13 cellular contexts compared by ENCODE assay signal in genomic region chr5:172748341-172748843, GRCh38. TPM values are rescaled to one million over a fixed set of nuclear protein-coding genes. Genes with fewer than 3 reads are reported as not detected.
A peak's percentile ranks its signal among the peaks of the same experiment; 100 is the strongest.
DNase-seq lines count a peak whose midpoint lies in the region; ATAC-seq, FAIRE-seq and TF ChIP-seq lines count a peak whose summit lies in the region.
"Had no signal": no experiment of that assay in that cellular context is flagged by ENCODE, and none has a peak within 500 bp of the region (broad histone marks: within the 10 kb centered on the region; RNA-seq: fewer than 3 reads in every experiment).

No MANE protein-coding gene starts in this region.

- CTCF ChIA-PET in HepG2 (lab: Yijun Ruan, JAX; ENCODE audit: low intra/inter-chr PET ratio, low total read pairs) = no interaction called here

- H3K4me1 ChIP-seq in liver (ENCODE audit: control insufficient read depth in 4 of 4, insufficient read depth in 4 of 4, low read length in 3 of 4) = no peaks in the 10 kb centered on the region
- H3K4me1 ChIP-seq in HepG2 (ENCODE audit: insufficient read depth, low read length) = peaks cover 26% of the 10 kb centered on the region
- H3K4me1 ChIP-seq in iPS-15b (ENCODE audit: control insufficient read depth, insufficient read depth, low read length) = no peaks in the 10 kb centered on the region

- H2AFZ ChIP-seq in HepG2 (ENCODE audit: low read length) = no peak overlapping the region

- H3K4me2 ChIP-seq in HepG2 (ENCODE audit: low read depth, low read length) = no peak overlapping the region

- H3K79me2 ChIP-seq in HepG2 (ENCODE audit: insufficient read depth, low read length) = no peaks in the 10 kb centered on the region

- DNase-seq in HepG2 (ENCODE audit: low spot score) = no peak
- DNase-seq in pulmonary artery endothelial cell (ENCODE audit: low read depth, low spot score) = peak; percentile 84
- DNase-seq in DMS153 (lab: John Stamatoyannopoulos, UW) = no peak
- DNase-seq in D721Med (ENCODE audit: insufficient read length, low spot score) = no peak
- DNase-seq in EL = no peak
- DNase-seq in germinal center (ENCODE audit: low spot score) = no peak
- DNase-seq: 8988T, hippocampal formation, SHP77 treated with DMSO at 0.1 percent for 48 hours had no signal

- POLR2A ChIA-PET in HepG2 (lab: Yijun Ruan, JAX) = no interaction called here

- no peak for TF ChIP-seq POLR2A in HepG2 (IDR thresholded peaks at IDR 0.05; ENCODE audit: insufficient read depth in 1 of 2, low read depth in 2 of 2, low read length in 2 of 2)

- in situ Hi-C loops in HepG2 (cut with HindIII; ENCODE audit: extremely low pct_ligation_motif_present, low pct_unique_long_range_greater_than_20kb) = no loop called here

- FAIRE-seq in HepG2 (lab: Jason Lieb, UNC) (no peak), D721Med (lab: Jason Lieb, UNC) (no peak)
- FAIRE-seq: bronchial epithelial cell, GM12878 had no signal

- no peak overlapping the region for H3K4me3 ChIP-seq in liver (ENCODE audit: low read depth in 1 of 3, low read length in 3 of 3)
- H3K4me3 ChIP-seq in HepG2 (replicated peaks in 1 of 3; ENCODE audit: insufficient read depth in 1 of 3, low read depth in 2 of 3, low read length in 3 of 3) = no peak overlapping the region
- H3K4me3 ChIP-seq in iPS-15b (ENCODE audit: low read depth, low read length) = peak overlapping the region; percentile 18
- H3K4me3 ChIP-seq: GM12878 had no signal

- no peak for TF ChIP-seq CTCF in liver (IDR thresholded peaks at IDR 0.05; ENCODE audit: low read depth, low read length, missing input control)
- TF ChIP-seq CTCF in HepG2 (CRISPR knock-in tag; IDR thresholded peaks at IDR 0.05) = no peak
- no peak for TF ChIP-seq CTCF in D721Med (IDR thresholded peaks at IDR 0.05; ENCODE audit: insufficient read depth, missing control alignments)

- WGBS in liver = 58% methylated on average over 36 of the region's 36 CpGs
- 89% methylated on average over 18 of the region's 36 CpGs for WGBS in HepG2 (ENCODE audit: low lambda C conversion rate)

- peak overlapping the region in 1 of 2 donors; percentile 54 for H3K27ac ChIP-seq in liver (ENCODE audit: low read depth in 1 of 2, low read length in 2 of 2)
- H3K27ac ChIP-seq in HepG2 (ENCODE audit: extremely low read length, insufficient read depth, low read length) = no peak overlapping the region

- BruUV-seq in HepG2 (replicated peaks; lab: Mats Ljungman, UMichigan) = no TSS peak

- H3K9ac ChIP-seq in liver (ENCODE audit: low read depth in 1 of 2, low read length in 2 of 2) = no peak overlapping the region
- no peak overlapping the region for H3K9ac ChIP-seq in HepG2 (ENCODE audit: insufficient read depth, low read depth, low read length)
- H3K9ac ChIP-seq in iPS-15b (ENCODE audit: low read depth, low read length) = no peak overlapping the region

- TF ChIP-seq RAD21 in liver (IDR thresholded peaks at IDR 0.05) (peak; percentile 6 to 18), HepG2 (CRISPR knock-in tag; IDR thresholded peaks at IDR 0.05) (no peak)

- no peaks in the 10 kb centered on the region for H4K20me1 ChIP-seq in HepG2 (ENCODE audit: insufficient read depth, low read length)

- intact Hi-C loops in HepG2 (cut with micrococcal nuclease; ENCODE audit: unreplicated experiment) = no loop called here

- no peaks in the 10 kb centered on the region for H3K9me3 ChIP-seq in liver (ENCODE audit: control insufficient read depth in 4 of 4, low read length in 3 of 4)
- H3K9me3 ChIP-seq in HepG2 (ENCODE audit: low read length) = no peaks in the 10 kb centered on the region
- no peaks in the 10 kb centered on the region for H3K9me3 ChIP-seq in iPS-15b (ENCODE audit: control insufficient read depth, insufficient read depth, low read length)

- no peaks in the 10 kb centered on the region for H3K36me3 ChIP-seq in liver (ENCODE audit: control insufficient read depth in 4 of 4, insufficient read depth in 3 of 4, low read depth in 1 of 4, low read length in 3 of 4)
- no peaks in the 10 kb centered on the region for H3K36me3 ChIP-seq in HepG2 (replicated peaks in 1 of 2; ENCODE audit: control insufficient read depth in 1 of 2, insufficient read depth in 2 of 2, low read length in 2 of 2)
- H3K36me3 ChIP-seq in iPS-15b (ENCODE audit: control insufficient read depth, insufficient read depth, low read length) = no peaks in the 10 kb centered on the region

- TF ChIP-seq EP300 in HepG2 (IDR thresholded peaks at IDR 0.05; ENCODE audit: low read depth in 2 of 2, low read length in 2 of 2) = no peak
- TF ChIP-seq EP300 in HepG2 (CRISPR knock-in tag; IDR thresholded peaks at IDR 0.05; ENCODE audit: borderline replicate concordance) = no peak

- H3K27me3 ChIP-seq in liver (ENCODE audit: control insufficient read depth in 4 of 4, insufficient read depth in 4 of 4, low read length in 3 of 4) (no peaks in the 10 kb centered on the region), HepG2 (ENCODE audit: control insufficient read depth in 1 of 2, insufficient read depth in 2 of 2, low read length in 2 of 2) (peaks cover 3 to 16% of the 10 kb centered on the region in 2 experiments; a peak in 2 of 5 replicates), iPS-15b (ENCODE audit: control insufficient read depth, insufficient read depth, low read length) (peaks cover 6% of the 10 kb centered on the region)

- no peak for ATAC-seq in HepG2
- ATAC-seq: GM12878 had no signal

TF ChIP-seq in liver, 16 proteins besides CTCF, POLR2A, EP300 and RAD21:
- TF ChIP-seq EGR1 (IDR thresholded peaks at IDR 0.05; ENCODE audit: low read depth in 2 of 2) (no peak), MAX (IDR thresholded peaks at IDR 0.05) (no peak), JUND (IDR thresholded peaks at IDR 0.05) (no peak), RXRA (IDR thresholded peaks at IDR 0.05) (peak in 1 of 2 donors; percentile 9), SP1 (IDR thresholded peaks at IDR 0.05) (peak; percentile 79)
TF ChIP-seq in liver: peak in this region for 2.

TF ChIP-seq in HepG2, 621 proteins besides CTCF, POLR2A, EP300 and RAD21:
- TF ChIP-seq ZNF562 (CRISPR knock-in tag; IDR thresholded peaks at IDR 0.05; ENCODE audit: borderline replicate concordance) = no peak
- TF ChIP-seq THAP9 (CRISPR knock-in tag; IDR thresholded peaks at IDR 0.05; ENCODE audit: borderline replicate concordance) = no peak
- TF ChIP-seq ZNF780A (CRISPR knock-in tag; IDR thresholded peaks at IDR 0.05) = no peak
- TF ChIP-seq NCOA5 (CRISPR knock-in tag; IDR thresholded peaks at IDR 0.05) = no peak
- no peak for TF ChIP-seq ZNF292 (CRISPR knock-in tag; IDR thresholded peaks at IDR 0.05; ENCODE audit: borderline replicate concordance, low read depth)
- no peak for TF ChIP-seq TP53 (CRISPR knock-in tag; conservative IDR thresholded peaks at IDR 0.05)
- TF ChIP-seq THYN1 (CRISPR knock-in tag; IDR thresholded peaks at IDR 0.05; ENCODE audit: borderline replicate concordance, low read depth) = no peak
- TF ChIP-seq ZFP1 (CRISPR knock-in tag; IDR thresholded peaks at IDR 0.05) = no peak

RNA-seq across cellular contexts. Expression of gene DUSP1, which starts 22.6 kb away (rescaled TPM):
- 10 to 100 TPM; 53.2 to 95.0 TPM for total RNA-seq in liver
- polyA plus RNA-seq in liver = 100 to 1,000 TPM; 124 to 237 TPM
- 18.0 and 27.1 TPM in 2 replicates for total RNA-seq in HepG2 (2016; rRNA removed; fragmentation: Illumina TruSeq; extraction: Trizol)
- total RNA-seq in HepG2 (2016; cell fraction: cytosol; rRNA removed; fragmentation: Illumina TruSeq; extraction: Trizol; ENCODE audit: low read depth) = 7.1 and 7.8 TPM in 2 replicates
- total RNA-seq in HepG2 (2016; cell fraction: insoluble cytoplasmic fraction; rRNA removed; fragmentation: Illumina TruSeq; extraction: Trizol) = 15.8 and 29.9 TPM in 2 replicates
- 14.2 and 16.6 TPM in 2 replicates for total RNA-seq in HepG2 (2016; cell fraction: membrane; rRNA removed; fragmentation: Illumina TruSeq; extraction: Trizol)
- 53.7 and 56.5 TPM in 2 replicates for total RNA-seq in HepG2 (2016; cell fraction: nucleus; rRNA removed; fragmentation: Illumina TruSeq; extraction: Trizol)
- polyA plus RNA-seq in HepG2 (2011; rRNA removed) = 55.5 and 79.2 TPM in 2 replicates
- polyA plus RNA-seq in HepG2 (2011; cell fraction: cytosol; rRNA removed) = 59.1 and 69.7 TPM in 2 replicates
- polyA plus RNA-seq in HepG2 (2011; cell fraction: nucleus; rRNA removed) = 85.1 and 113 TPM in 2 replicates
- 48.1 and 56.6 TPM in 2 replicates for polyA plus RNA-seq in HepG2 (2012)
- 4.7 and 6.0 TPM in 2 replicates for polyA plus RNA-seq in HepG2 (2016; cell fraction: cytosol; fragmentation: Illumina TruSeq; extraction: Trizol; ENCODE audit: low read depth)
- polyA plus RNA-seq in HepG2 (2016; cell fraction: insoluble cytoplasmic fraction; fragmentation: Illumina TruSeq; extraction: Trizol; ENCODE audit: low read depth) = 17.2 and 23.0 TPM in 2 replicates
- 9.3 and 9.4 TPM in 2 replicates for polyA plus RNA-seq in HepG2 (2016; cell fraction: membrane; fragmentation: Illumina TruSeq; extraction: Trizol; ENCODE audit: low read depth)
- 63.2 and 85.8 TPM in 2 replicates for polyA plus RNA-seq in HepG2 (2016; cell fraction: nucleus; fragmentation: Illumina TruSeq; extraction: Trizol; ENCODE audit: insufficient read depth, low read depth)
- polyA minus RNA-seq in HepG2 (2011; rRNA and poly(A)+ RNA removed; ENCODE audit: low replicate concordance) = 142 and 198 TPM in 2 replicates
- 72.5 and 80.5 TPM in 2 replicates for polyA minus RNA-seq in HepG2 (2011; cell fraction: cytosol; rRNA and poly(A)+ RNA removed)
- 95.3 and 131 TPM in 2 replicates for polyA minus RNA-seq in HepG2 (2011; cell fraction: nucleus; rRNA and poly(A)+ RNA removed)
- total RNA-seq in pulmonary artery endothelial cell = 71.0 and 72.0 TPM in 2 replicates
